Comparison of ENCODE assay signal across 11 cellular contexts in the genomic region with DNA sequence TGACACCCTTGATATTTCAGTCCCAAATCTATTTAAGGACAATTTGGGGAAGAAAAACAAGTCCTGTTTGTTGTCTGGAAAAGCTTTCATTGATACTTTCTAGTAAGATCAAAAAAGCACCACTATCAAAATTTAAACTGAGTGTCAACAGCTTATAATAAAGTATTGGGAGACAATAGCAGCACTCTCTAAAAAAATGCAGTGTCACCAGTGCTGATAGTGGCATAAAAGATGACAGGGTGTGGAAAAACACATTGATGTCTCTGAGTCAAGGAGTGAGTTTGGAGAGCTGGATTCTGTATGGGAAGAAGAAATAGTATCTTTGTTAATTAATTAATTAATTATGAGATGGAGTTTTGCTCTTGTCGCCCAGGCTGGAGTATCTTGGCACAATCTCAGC.
"Had no signal": no experiment of that assay in that cellular context is flagged by ENCODE, and none has a peak within 500 bp of the region (broad histone marks: within the 10 kb centered on the region; RNA-seq: fewer than 3 reads in every experiment).

No MANE protein-coding gene starts in this region.

- H3K9ac ChIP-seq: GM23248 had no signal

- H3K9me3 ChIP-seq: HAP-1 had no signal

- H2AFZ ChIP-seq: GM23248, GM23338 had no signal

- H3K36me3 ChIP-seq: HAP-1 had no signal

- FAIRE-seq: H1, H54 had no signal

- DNase-seq: GM23248, GOT3, H7, H9, HCEC 1CT, HFFc6 had no signal

- H3K4me2 ChIP-seq: GM23338 had no signal

- H3K27ac ChIP-seq: GM23248 had no signal

- H3K4me1 ChIP-seq: HAP-1 had no signal

- ATAC-seq: GM23338, HCT116 had no signal

- H3K4me3 ChIP-seq: GM23248, GM23338, HAP-1 had no signal
